12 cellular contexts compared by ENCODE assay signal in genomic region chr12:110932048-110932447, GRCh38. TPM values are rescaled to one million over a fixed set of nuclear protein-coding genes. Genes with fewer than 3 reads are reported as not detected.
DNase-seq lines count a peak whose midpoint lies in the region; ATAC-seq and TF ChIP-seq lines count a peak whose summit lies in the region.
"Had no signal": no experiment of that assay in that cellular context is flagged by ENCODE, and none has a peak within 500 bp of the region (broad histone marks: within the 10 kb centered on the region; RNA-seq: fewer than 3 reads in every experiment).

No MANE protein-coding gene starts in this region.

- no peak overlapping the region for H3K27ac ChIP-seq in A673 (ENCODE audit: low read depth, low read length, poor library complexity, severe bottlenecking)
- no peak overlapping the region for H3K27ac ChIP-seq in hepatocyte
- H3K27ac ChIP-seq in naive thymus-derived CD4-positive, alpha-beta T cell (ENCODE audit: low read depth, low read length): no peak overlapping the region
- no peak overlapping the region for H3K27ac ChIP-seq in lower lobe of right lung
- H3K27ac ChIP-seq: body of pancreas had no signal

- no peaks in the 10 kb centered on the region for H3K79me2 ChIP-seq in hepatocyte

- no peak overlapping the region for H3K4me2 ChIP-seq in hepatocyte

- H4K20me1 ChIP-seq in hepatocyte (ENCODE audit: insufficient read depth, poor library complexity, severe bottlenecking): no peaks in the 10 kb centered on the region

- no peaks in the 10 kb centered on the region for H3K9me2 ChIP-seq in hepatocyte (replicated peaks; ENCODE audit: insufficient read depth)

- H3K27ac Mint-ChIP-seq in naive thymus-derived CD4-positive, alpha-beta T cell: no peak overlapping the region
- H3K27ac Mint-ChIP-seq in activated naive CD8-positive, alpha-beta T cell treated with anti-CD3 and anti-CD28 coated beads for 36 hours: no peak overlapping the region
- H3K27ac Mint-ChIP-seq in Caco-2 (ENCODE audit: unreplicated experiment): no peak overlapping the region
- H3K27ac Mint-ChIP-seq: stimulated activated naive B cell treated with anti-CD40 and anti-IgM and Interleukin-4, amounts not matched to agents 10 μg/mL and 1 μg/mL and 100 μg/mL, for 72 hours had no signal

- intact Hi-C loops in A673 (cut with micrococcal nuclease; ENCODE audit: unreplicated experiment) (no loop called here), lower lobe of right lung (cut with DNase I) (loop anchor here (10.0 kb wide), 1 partner anchor 383 kb away; no protein-coding TSS in a partner anchor), Caco-2 (cut with micrococcal nuclease; ENCODE audit: unreplicated experiment) (no loop called here)
- intact Hi-C loops in naive thymus-derived CD4-positive, alpha-beta T cell (cut with micrococcal nuclease): no loop called here

- no TSS peak for BruUV-seq in A673 (replicated peaks; lab: Mats Ljungman, UMichigan)
- BruUV-seq in Caco-2 (replicated peaks; lab: Mats Ljungman, UMichigan): no TSS peak

- POLR2A ChIA-PET in A673 (lab: Charles Lee; ENCODE audit: low non-redundant PET) (no interaction called here), Caco-2 (lab: Charles Lee) (no interaction called here)
- POLR2A ChIA-PET in naive thymus-derived CD4-positive, alpha-beta T cell (lab: Charles Lee): no interaction called here

- 60% methylated on average over 11 of the region's 11 CpGs for WGBS in hepatocyte (ENCODE audit: low lambda C conversion rate, missing lambda C conversion rate)

- H3K4me3 ChIP-seq in A673 (ENCODE audit: low read depth, low read length, poor library complexity, severe bottlenecking) (no peak overlapping the region), hepatocyte (no peak overlapping the region), lower lobe of right lung (no peak overlapping the region), Caco-2 (ENCODE audit: low read depth, low read length) (no peak overlapping the region)
- no peak overlapping the region for H3K4me3 ChIP-seq in naive thymus-derived CD4-positive, alpha-beta T cell (ENCODE audit: low read length)
- H3K4me3 ChIP-seq: body of pancreas had no signal

- DNase-seq in A673 (ENCODE audit: low spot score) (peak; percentile 60), GM10266 (ENCODE audit: extremely low spot score) (no peak), RKO (ENCODE audit: low spot score) (peak; percentile 8), hepatocyte (ENCODE audit: low spot score) (no peak), lower lobe of right lung (no peak), Caco-2 (no peak)
- no peak for DNase-seq in naive thymus-derived CD4-positive, alpha-beta T cell
- DNase-seq in activated naive CD8-positive, alpha-beta T cell treated with anti-CD3 and anti-CD28 coated beads for 36 hours: no peak
- DNase-seq: body of pancreas; DMS79 treated with DMSO at 0.1 percent for 48 hours; stimulated activated naive B cell treated with anti-CD40 and anti-IgM and Interleukin-4, amounts not matched to agents 10 μg/mL and 1 μg/mL and 100 μg/mL, for 72 hours had no signal

- CTCF ChIA-PET in A673 (lab: Charles Lee): interaction anchor here (0.6 kb wide), 2 partner anchors 742 to 881 kb away, joined by 3 to 4 read pairs; no protein-coding TSS in a partner anchor
- CTCF ChIA-PET in naive thymus-derived CD4-positive, alpha-beta T cell (lab: Charles Lee): interaction anchor here (0.6 kb wide), 1 partner anchor 185 kb away, joined by 3 read pairs; no protein-coding TSS in a partner anchor
- CTCF ChIA-PET in Caco-2 (lab: Charles Lee): no interaction called here

- no peaks in the 10 kb centered on the region for H3K27me3 ChIP-seq in A673 (replicated peaks; ENCODE audit: insufficient read depth, low read depth, low read length, poor library complexity)
- peaks cover 7% of the 10 kb centered on the region for H3K27me3 ChIP-seq in hepatocyte
- H3K27me3 ChIP-seq in naive thymus-derived CD4-positive, alpha-beta T cell (ENCODE audit: control insufficient read depth in 2 of 2, insufficient read depth in 2 of 2, low read length in 2 of 2): no peaks in the 10 kb centered on the region
- H3K27me3 ChIP-seq in lower lobe of right lung (ENCODE audit: low read depth): peaks cover 13% of the 10 kb centered on the region
- H3K27me3 ChIP-seq in Caco-2 (replicated peaks; ENCODE audit: control insufficient read depth, insufficient read depth, low read length): no peaks in the 10 kb centered on the region

- no peak for ATAC-seq in naive thymus-derived CD4-positive, alpha-beta T cell
- ATAC-seq in lower lobe of right lung: no peak
- ATAC-seq: body of pancreas; stimulated activated naive B cell treated with anti-CD40 and anti-IgM and Interleukin-4, amounts not matched to agents 10 μg/mL and 1 μg/mL and 100 μg/mL, for 72 hours had no signal

- no peaks in the 10 kb centered on the region for H3K9me3 ChIP-seq in A673 (ENCODE audit: low read depth, low read length, poor library complexity, severe bottlenecking)
- no peaks in the 10 kb centered on the region for H3K9me3 ChIP-seq in hepatocyte (ENCODE audit: low read depth)
- H3K9me3 ChIP-seq in naive thymus-derived CD4-positive, alpha-beta T cell (ENCODE audit: control insufficient read depth in 2 of 3, low read length in 3 of 3): no peaks in the 10 kb centered on the region
- H3K9me3 ChIP-seq in lower lobe of right lung: no peaks in the 10 kb centered on the region
- no peaks in the 10 kb centered on the region for H3K9me3 ChIP-seq in Caco-2
- H3K9me3 ChIP-seq: body of pancreas had no signal

- H3K36me3 Mint-ChIP-seq in naive thymus-derived CD4-positive, alpha-beta T cell: no peaks in the 10 kb centered on the region
- H3K36me3 Mint-ChIP-seq in activated naive CD8-positive, alpha-beta T cell treated with anti-CD3 and anti-CD28 coated beads for 36 hours: no peaks in the 10 kb centered on the region
- H3K36me3 Mint-ChIP-seq in Caco-2 (ENCODE audit: insufficient read depth, unreplicated experiment): peaks cover 16% of the 10 kb centered on the region
- H3K36me3 Mint-ChIP-seq: stimulated activated naive B cell treated with anti-CD40 and anti-IgM and Interleukin-4, amounts not matched to agents 10 μg/mL and 1 μg/mL and 100 μg/mL, for 72 hours had no signal

- no peak overlapping the region for H2AFZ ChIP-seq in hepatocyte

- H3K27me3 Mint-ChIP-seq in naive thymus-derived CD4-positive, alpha-beta T cell: peaks cover 2 to 16% (median 11%) of the 10 kb centered on the region in 5 donors
- H3K27me3 Mint-ChIP-seq in activated naive CD8-positive, alpha-beta T cell treated with anti-CD3 and anti-CD28 coated beads for 36 hours: peaks cover 12% of the 10 kb centered on the region
- no peaks in the 10 kb centered on the region for H3K27me3 Mint-ChIP-seq in Caco-2 (ENCODE audit: insufficient read depth, unreplicated experiment)

- H3K4me1 ChIP-seq in A673 (ENCODE audit: insufficient read depth, low read length, poor library complexity, severe bottlenecking): no peaks in the 10 kb centered on the region
- no peaks in the 10 kb centered on the region for H3K4me1 ChIP-seq in hepatocyte (ENCODE audit: insufficient read depth)
- H3K4me1 ChIP-seq in naive thymus-derived CD4-positive, alpha-beta T cell (ENCODE audit: control insufficient read depth in 2 of 2, insufficient read depth in 2 of 2, low read length in 2 of 2): peaks cover 0 to 1% of the 10 kb centered on the region in 2 donors
- peaks cover 2% of the 10 kb centered on the region for H3K4me1 ChIP-seq in lower lobe of right lung
- peaks cover 24% of the 10 kb centered on the region for H3K4me1 ChIP-seq in Caco-2

- TF ChIP-seq CTCF in A673 (conservative IDR thresholded peaks at IDR 0.05; ENCODE audit: low read depth, low read length) (peak; percentile 82), GM10266 (IDR thresholded peaks at IDR 0.05; ENCODE audit: control insufficient read depth, insufficient read depth, low read depth, missing control alignments) (peak; percentile 7), hepatocyte (IDR thresholded peaks at IDR 0.05; ENCODE audit: poor library complexity) (peak; percentile 16), lower lobe of right lung (IDR thresholded peaks at IDR 0.05) (no peak), Caco-2 (IDR thresholded peaks at IDR 0.05; ENCODE audit: insufficient read depth in 1 of 2, low read depth in 1 of 2, low read length in 1 of 2, severe bottlenecking in 1 of 2, unreplicated experiment in 1 of 2) (peak in 1 of 2 experiments; percentile 28)

- no peak overlapping the region for H3K4me3 Mint-ChIP-seq in naive thymus-derived CD4-positive, alpha-beta T cell
- no peak overlapping the region for H3K4me3 Mint-ChIP-seq in activated naive CD8-positive, alpha-beta T cell treated with anti-CD3 and anti-CD28 coated beads for 36 hours
- no peak overlapping the region for H3K4me3 Mint-ChIP-seq in Caco-2 (ENCODE audit: unreplicated experiment)
- H3K4me3 Mint-ChIP-seq: stimulated activated naive B cell treated with anti-CD40 and anti-IgM and Interleukin-4, amounts not matched to agents 10 μg/mL and 1 μg/mL and 100 μg/mL, for 72 hours had no signal

- H3K9me3 Mint-ChIP-seq in naive thymus-derived CD4-positive, alpha-beta T cell: no peaks in the 10 kb centered on the region
- H3K9me3 Mint-ChIP-seq in activated naive CD8-positive, alpha-beta T cell treated with anti-CD3 and anti-CD28 coated beads for 36 hours: no peaks in the 10 kb centered on the region
- H3K9me3 Mint-ChIP-seq in Caco-2 (ENCODE audit: unreplicated experiment): no peaks in the 10 kb centered on the region
- H3K9me3 Mint-ChIP-seq: stimulated activated naive B cell treated with anti-CD40 and anti-IgM and Interleukin-4, amounts not matched to agents 10 μg/mL and 1 μg/mL and 100 μg/mL, for 72 hours had no signal

- H3K4me1 Mint-ChIP-seq in naive thymus-derived CD4-positive, alpha-beta T cell: peaks cover 0 to 3% (median 2%) of the 10 kb centered on the region in 7 donors
- peaks cover 1% of the 10 kb centered on the region for H3K4me1 Mint-ChIP-seq in activated naive CD8-positive, alpha-beta T cell treated with anti-CD3 and anti-CD28 coated beads for 36 hours
- H3K4me1 Mint-ChIP-seq in Caco-2 (ENCODE audit: low read depth, unreplicated experiment): peaks cover 15% of the 10 kb centered on the region

- H3K36me3 ChIP-seq in A673 (ENCODE audit: insufficient read depth, low read length, poor library complexity, severe bottlenecking) (no peaks in the 10 kb centered on the region), hepatocyte (replicated peaks; ENCODE audit: insufficient read depth, low read depth) (no peaks in the 10 kb centered on the region), lower lobe of right lung (no peaks in the 10 kb centered on the region), Caco-2 (ENCODE audit: control insufficient read depth, insufficient read depth, low read length) (no peaks in the 10 kb centered on the region)
- H3K36me3 ChIP-seq in naive thymus-derived CD4-positive, alpha-beta T cell (ENCODE audit: control insufficient read depth in 2 of 3, insufficient read depth in 3 of 3, low read length in 3 of 3): no peaks in the 10 kb centered on the region

RNA-seq across cellular contexts. Expression of gene MYL2, which starts 11.7 kb away (rescaled TPM):
- total RNA-seq in A673 (2021) (not detected in 2 replicates), hepatocyte (not detected in 2 replicates), lower lobe of right lung (not detected), Caco-2 (2022) (not detected in 2 replicates)
- not detected in 2 replicates for polyA plus RNA-seq in hepatocyte
- not detected for total RNA-seq in naive thymus-derived CD4-positive, alpha-beta T cell
- polyA plus RNA-seq in naive thymus-derived CD4-positive, alpha-beta T cell: not detected
- not detected for total RNA-seq in activated naive CD8-positive, alpha-beta T cell treated with anti-CD3 and anti-CD28 coated beads for 36 hours
- total RNA-seq: body of pancreas, glomerular endothelial cell had no signal

Comparison
In these comparisons a context has a peak if more than half of its experiments do, and no peak if none do; other contexts are left out.
1. DNase-seq: peak in A673 (single experiment) and RKO (single experiment); none in GM10266 (single experiment), hepatocyte (single experiment), naive thymus-derived CD4-positive, alpha-beta T cell (0 of 9), activated naive CD8-positive, alpha-beta T cell treated with anti-CD3 and anti-CD28 coated beads for 36 hours (single experiment), lower lobe of right lung (single experiment) and Caco-2 (0 of 2).